ENCODE assay signal across 8 cellular contexts in genomic region chr3:188954590-188955208, GRCh38.
DNase-seq lines count a peak whose midpoint lies in the region; TF ChIP-seq lines count a peak whose summit lies in the region.

No MANE protein-coding gene starts in this region.

- no peaks in the 10 kb centered on the region for H3K4me1 ChIP-seq in MM.1S (ENCODE audit: low read length)
- peaks cover 7% of the 10 kb centered on the region for H3K4me1 ChIP-seq in parathyroid adenoma
- H3K4me1 ChIP-seq in transverse colon = peaks cover 2 to 22% (median 18%) of the 10 kb centered on the region in 4 donors

- H3K9ac ChIP-seq in MM.1S (ENCODE audit: low read length) = no peak overlapping the region
- no peak overlapping the region for H3K9ac ChIP-seq in parathyroid adenoma

- no peaks in the 10 kb centered on the region for H3K9me3 ChIP-seq in MM.1S (replicated peaks; ENCODE audit: insufficient read depth, low read length)
- no peaks in the 10 kb centered on the region for H3K9me3 ChIP-seq in parathyroid adenoma (ENCODE audit: control insufficient read depth, low read length)
- H3K9me3 ChIP-seq in transverse colon = no peaks in the 10 kb centered on the region

- 16 to 18% methylated on average over 2 to 3 of the region's 3 CpGs for WGBS in transverse colon (ENCODE audit: low coverage in 1 of 2), 2 donors

- H3K36me3 ChIP-seq in MM.1S (replicated peaks; ENCODE audit: insufficient read depth, low read length) (no peaks in the 10 kb centered on the region), parathyroid adenoma (ENCODE audit: control insufficient read depth, insufficient read depth, low read length) (no peaks in the 10 kb centered on the region), transverse colon (no peaks in the 10 kb centered on the region)

- TF ChIP-seq POLR2A in transverse colon (IDR thresholded peaks at IDR 0.05) = no peak

- in situ Hi-C loops in transverse colon (cut with MboI; ENCODE audit: low pct_ligation_motif_present in 1 of 4, low pct_unique_long_range_greater_than_20kb in 1 of 4, low sequenced_read_pairs in 3 of 4) = loop anchor here (5.0 to 25.0 kb wide), 6 partner anchors 200 to 1220 kb away; partner anchors contain the start of gene BCL6 (in 1 of the 4)

- no peaks in the 10 kb centered on the region for H3F3A ChIP-seq in MM.1S (ENCODE audit: insufficient read depth, low read length)

- TF ChIP-seq EP300 in transverse colon (IDR thresholded peaks at IDR 0.05; ENCODE audit: low read depth) = no peak

- H3K79me2 ChIP-seq in MM.1S (ENCODE audit: low read length) (no peaks in the 10 kb centered on the region), parathyroid adenoma (no peaks in the 10 kb centered on the region)

- no peaks in the 10 kb centered on the region for H3K9me2 ChIP-seq in MM.1S (replicated peaks; ENCODE audit: insufficient read depth, low read length)

- H2AFZ ChIP-seq in MM.1S (ENCODE audit: low read length) = no peak overlapping the region
- H2AFZ ChIP-seq in parathyroid adenoma = peak overlapping the region; percentile 36

- DNase-seq in activated gamma-delta T cell treated with Interleukin-2 at 50 U/mL for 16 hours (peak; percentile 67), activated gamma-delta T cell (lab: John Stamatoyannopoulos, UW) (no peak), MM.1S (peak; percentile 80), SHP77 treated with DMSO at 0.1 percent for 48 hours (lab: John Stamatoyannopoulos, UW) (peak; percentile 26), germinal center (ENCODE audit: low spot score) (peak; percentile 77), transverse colon (peak; percentile 87)
- DNase-seq in activated effector memory CD4-positive, alpha-beta T cell treated with anti-CD3 and anti-CD28 coated beads, Interleukin-2, amount 50 U/mL, for 16 hours = peak; percentile 90

- no peak overlapping the region for H3K27ac ChIP-seq in MM.1S (ENCODE audit: low read length)
- no peak overlapping the region for H3K27ac ChIP-seq in parathyroid adenoma
- peak overlapping the region in 1 of 4 donors; percentile 13 for H3K27ac ChIP-seq in transverse colon

- no peaks in the 10 kb centered on the region for H4K20me1 ChIP-seq in MM.1S (ENCODE audit: insufficient read depth, low read length)

- intact Hi-C loops in transverse colon (cut with DNase I; ENCODE audit: low total_unique reads) = loop anchor here (5.0 to 10.0 kb wide), 2 partner anchors 800 to 902 kb away; partner anchors contain the start of gene LPP

- TF ChIP-seq CTCF in MM.1S (IDR thresholded peaks at IDR 0.05; ENCODE audit: low read length) = peak; percentile 98
- TF ChIP-seq CTCF in parathyroid adenoma (IDR thresholded peaks at IDR 0.05) = peak; percentile 97
- peak; percentile 88 to 96 (median 93) for TF ChIP-seq CTCF in transverse colon (IDR thresholded peaks at IDR 0.05)

- H3K27me3 ChIP-seq in MM.1S (replicated peaks; ENCODE audit: insufficient read depth, low read length) (no peaks in the 10 kb centered on the region), parathyroid adenoma (ENCODE audit: control insufficient read depth, insufficient read depth, low read length) (no peaks in the 10 kb centered on the region), transverse colon (no peaks in the 10 kb centered on the region)

- H3K4me2 ChIP-seq in MM.1S (ENCODE audit: low read depth, low read length) (no peak overlapping the region), parathyroid adenoma (ENCODE audit: low read length) (no peak overlapping the region)

- H3K4me3 ChIP-seq in MM.1S (ENCODE audit: low read length) (no peak overlapping the region), parathyroid adenoma (ENCODE audit: low read depth, low read length) (no peak overlapping the region), transverse colon (no peak overlapping the region)
